Comparison of ENCODE assay signal across 8 cellular contexts in the genomic region with DNA sequence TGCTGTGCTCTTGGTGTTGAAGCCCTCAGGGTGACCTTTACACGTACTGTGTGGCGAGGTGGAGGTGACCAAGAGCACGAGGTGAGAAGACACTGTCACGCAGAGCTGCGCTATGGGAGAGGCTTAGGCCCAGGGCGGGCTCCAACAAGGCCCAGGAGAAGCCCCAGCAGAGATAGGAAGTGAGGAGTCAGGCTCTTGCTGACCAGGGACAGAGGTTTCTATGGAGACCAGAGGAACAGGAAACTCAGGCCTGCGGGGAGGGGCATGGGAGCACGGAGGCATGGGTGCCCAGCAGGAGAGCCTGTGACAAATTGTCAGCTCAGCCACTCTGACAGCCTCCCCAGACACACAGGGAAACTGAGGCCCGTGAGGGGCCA. TPM values are rescaled to one million over a fixed set of nuclear protein-coding genes. Genes with fewer than 3 reads are reported as not detected.
DNase-seq lines count a peak whose midpoint lies in the region; ATAC-seq and TF ChIP-seq lines count a peak whose summit lies in the region.

No MANE protein-coding gene starts in this region.

- peak overlapping the region; percentile 62 for H3K27ac ChIP-seq in ACC112 (ENCODE audit: low read depth, low read length)
- 0 out of 2 replicates have a peak overlapping the region, but pooled peaks have one; percentile 35 for H3K27ac ChIP-seq in HUES64 (ENCODE audit: low read depth, low read length)
- H3K27ac ChIP-seq in adrenal gland = peak overlapping the region in 4 of 5 donors; percentile 72 to 93 (median 83)
- H3K27ac ChIP-seq in spleen = peak overlapping the region; percentile 77 to 94 (median 90)

- ATAC-seq in GM19455 (IDR thresholded peaks at IDR 0.05; ENCODE audit: unreplicated experiment) (no peak), GM18502 (IDR thresholded peaks at IDR 0.05; ENCODE audit: poor library complexity, unreplicated experiment) (no peak)

- peaks cover 31% of the 10 kb centered on the region for H3K4me1 ChIP-seq in ACC112 (ENCODE audit: control insufficient read depth, insufficient read depth, low read length, unreplicated experiment)
- peaks cover 12% of the 10 kb centered on the region; the same call in 1 of the 2 replicates for H3K4me1 ChIP-seq in HUES64 (ENCODE audit: insufficient read depth, low read length)
- H3K4me1 ChIP-seq in adrenal gland (replicated peaks in 1 of 2) = peaks cover 20 to 41% of the 10 kb centered on the region in 2 donors
- H3K4me1 ChIP-seq in spleen = peaks cover 50 to 100% (median 73%) of the 10 kb centered on the region in 6 donors

- H3K9ac ChIP-seq in HUES64 (ENCODE audit: low read depth, low read length) = no peak overlapping the region; the same call in 1 of the 2 replicates

- H3K36me3 ChIP-seq in ACC112 (ENCODE audit: insufficient read depth, low read length) (no peaks in the 10 kb centered on the region), HUES64 (ENCODE audit: insufficient read depth, low read length) (peaks cover 3% of the 10 kb centered on the region), adrenal gland (replicated peaks in 1 of 2) (peaks cover 0 to 3% of the 10 kb centered on the region in 2 donors), spleen (peaks cover 0 to 43% (median 5%) of the 10 kb centered on the region in 6 donors)

- no peak overlapping the region for H3K4me3 ChIP-seq in ACC112 (ENCODE audit: low read depth, low read length)
- H3K4me3 ChIP-seq in HUES64 (ENCODE audit: low read length) = no peak overlapping the region
- peak overlapping the region in 1 of 4 donors; percentile 45 for H3K4me3 ChIP-seq in adrenal gland
- H3K4me3 ChIP-seq in spleen = peak overlapping the region in 4 of 8 donors; percentile 2 to 68 (median 39)

- TF ChIP-seq POLR2A in adrenal gland (IDR thresholded peaks at IDR 0.05) = no peak
- TF ChIP-seq POLR2A in spleen (IDR thresholded peaks at IDR 0.05) = no peak

- intact Hi-C loops in adrenal gland (cut with DNase I) = no loop called here
- intact Hi-C loops in spleen (cut with DNase I; ENCODE audit: low total_unique reads) = no loop called here

- H2AFZ ChIP-seq in ACC112 (ENCODE audit: low read length, unreplicated experiment) = no peak overlapping the region

- no peak for TF ChIP-seq CTCF in adrenal gland (IDR thresholded peaks at IDR 0.05)
- TF ChIP-seq CTCF in spleen (IDR thresholded peaks at IDR 0.05 in 8 of 11, conservative IDR thresholded peaks at IDR 0.05 in 3 of 11) = peak in 1 of 11 experiments; percentile 10

- H3K27me3 ChIP-seq in ACC112 (ENCODE audit: insufficient read depth, low read length) (no peaks in the 10 kb centered on the region), HUES64 (ENCODE audit: insufficient read depth, low read length) (no peaks in the 10 kb centered on the region), adrenal gland (no peaks in the 10 kb centered on the region), spleen (replicated peaks in 1 of 7) (no peaks in the 10 kb centered on the region)

- peaks cover 11% of the 10 kb centered on the region for H3K79me2 ChIP-seq in ACC112 (ENCODE audit: control insufficient read depth, insufficient read depth, low read length, unreplicated experiment)

- DNase-seq in adrenal gland (peak; percentile 72 to 92 (median 84)), hepatic stellate cell (ENCODE audit: low spot score) (peak; percentile 95), spleen (peak; percentile 90), NK-92 (lab: John Stamatoyannopoulos, UW; ENCODE audit: unreplicated experiment) (no peak)

- WGBS in HUES64 = 71% methylated on average over 9 of the region's 9 CpGs
- 29 to 47% (median 36%) methylated on average over 6 to 9 of the region's 9 CpGs for WGBS in adrenal gland, 4 donors
- 34 to 47% (median 42%) methylated on average over 8 to 9 of the region's 9 CpGs for WGBS in spleen, 5 donors

- H3K9me3 ChIP-seq in HUES64 (ENCODE audit: insufficient read depth, low read depth, low read length) = no peaks in the 10 kb centered on the region
- no peaks in the 10 kb centered on the region for H3K9me3 ChIP-seq in adrenal gland (replicated peaks in 1 of 3)
- no peaks in the 10 kb centered on the region for H3K9me3 ChIP-seq in spleen

RNA-seq across cellular contexts. Expression of a gene that starts 15.8 kb away (rescaled TPM):
- 51.0 TPM for polyA plus RNA-seq in HUES64 (2013, experiment 1 of 2)
- polyA plus RNA-seq in HUES64 (2013, experiment 2 of 2) = 50.1 TPM
- total RNA-seq in adrenal gland (10 to 100 TPM; 32.6 to 63.4 (median 44.0) TPM), spleen (100 to 1,000 TPM in 5 of 7 donors, 10 to 100 TPM in 2; 86.0 to 136 (median 106) TPM)
- polyA plus RNA-seq in adrenal gland (100 to 1,000 TPM in 1 of 3 donors, 10 to 100 TPM in 2; 12.4 to 160 (median 57.0) TPM), spleen (10 to 100 TPM; 44.2 to 89.0 (median 60.9) TPM)

RNA-seq across cellular contexts. Expression of a gene that starts 18.4 kb away (rescaled TPM):
- polyA plus RNA-seq in HUES64 (2013, experiment 1 of 2) = 605 TPM
- polyA plus RNA-seq in HUES64 (2013, experiment 2 of 2) = 719 TPM
- total RNA-seq in adrenal gland (100 to 1,000 TPM in 6 of 8 donors, 10 to 100 TPM in 2; 73.4 to 358 (median 128) TPM), spleen (10 to 100 TPM; 22.6 to 52.8 (median 36.8) TPM)
- polyA plus RNA-seq in adrenal gland (100 to 1,000 TPM in 1 of 3 donors, 10 to 100 TPM in 2; 88.8 to 128 (median 94.0) TPM), spleen (10 to 100 TPM; 16.2 to 26.6 (median 22.3) TPM)

RNA-seq across cellular contexts. Expression of a gene that starts 28.6 kb away (rescaled TPM):
- polyA plus RNA-seq in HUES64 (2013, experiment 1 of 2) = 0.20 TPM
- 0.25 TPM for polyA plus RNA-seq in HUES64 (2013, experiment 2 of 2)
- total RNA-seq in adrenal gland (under 1 TPM in 3 of 8 donors, not detected in 5; 0.14 to 0.81 (median 0.51) TPM), spleen (10 to 100 TPM in 3 of 7 donors, 1 to 10 TPM in 4; 2.3 to 34.1 (median 8.5) TPM)
- polyA plus RNA-seq in adrenal gland (under 1 TPM in 2 of 3 donors, not detected in 1; 0.32 to 0.38 TPM), spleen (1 to 10 TPM in 1 of 3 donors, under 1 TPM in 2; 0.06 to 2.0 (median 0.20) TPM)

Comparison
In these comparisons a context has a peak if more than half of its experiments do, and no peak if none do; other contexts are left out.
1. H3K27ac ChIP-seq: peak in every context shown above with its lines; median percentile 90 in spleen; 83 in adrenal gland; 62 in ACC112; 35 in HUES64.